Comparison of ENCODE assay signal across 1 cellular context in the genomic region with DNA sequence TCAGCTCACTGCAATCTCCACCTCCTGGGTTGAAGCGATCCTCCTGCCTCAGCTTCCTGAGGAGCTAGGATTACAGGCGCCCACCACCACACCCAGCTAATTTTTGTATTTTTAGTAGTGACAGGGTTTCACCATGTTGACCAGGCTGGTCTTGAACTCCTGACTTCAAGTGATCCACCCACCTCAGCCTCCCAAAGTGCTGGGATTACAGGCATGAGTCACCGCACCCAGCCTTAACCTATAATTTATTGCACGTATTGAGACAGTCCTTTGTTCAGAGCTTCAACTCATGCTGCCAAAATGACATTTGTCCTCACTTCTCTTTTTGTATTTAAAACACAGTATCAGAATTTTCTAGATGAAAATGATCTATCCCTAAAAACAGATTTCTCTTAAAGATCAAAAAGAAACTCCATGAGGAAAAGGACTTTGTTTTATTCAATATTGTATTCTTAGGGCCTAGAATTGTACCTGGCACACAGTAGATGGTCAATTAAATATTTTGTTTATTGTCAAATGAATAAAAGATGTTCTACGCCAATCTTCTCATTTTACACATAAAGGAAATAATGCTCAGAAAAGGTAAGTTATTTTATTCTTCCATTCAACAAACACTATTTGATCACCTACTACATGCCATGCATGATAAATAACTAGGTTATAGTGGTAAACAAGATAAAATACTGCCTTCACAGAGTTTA.
TF ChIP-seq lines count a peak whose summit lies in the region.

No MANE protein-coding gene starts in this region.

TF ChIP-seq in HEK293, 187 proteins besides CTCF, POLR2A, EP300 and RAD21 (continued from another document):
- TF ChIP-seq, protein P1, sequence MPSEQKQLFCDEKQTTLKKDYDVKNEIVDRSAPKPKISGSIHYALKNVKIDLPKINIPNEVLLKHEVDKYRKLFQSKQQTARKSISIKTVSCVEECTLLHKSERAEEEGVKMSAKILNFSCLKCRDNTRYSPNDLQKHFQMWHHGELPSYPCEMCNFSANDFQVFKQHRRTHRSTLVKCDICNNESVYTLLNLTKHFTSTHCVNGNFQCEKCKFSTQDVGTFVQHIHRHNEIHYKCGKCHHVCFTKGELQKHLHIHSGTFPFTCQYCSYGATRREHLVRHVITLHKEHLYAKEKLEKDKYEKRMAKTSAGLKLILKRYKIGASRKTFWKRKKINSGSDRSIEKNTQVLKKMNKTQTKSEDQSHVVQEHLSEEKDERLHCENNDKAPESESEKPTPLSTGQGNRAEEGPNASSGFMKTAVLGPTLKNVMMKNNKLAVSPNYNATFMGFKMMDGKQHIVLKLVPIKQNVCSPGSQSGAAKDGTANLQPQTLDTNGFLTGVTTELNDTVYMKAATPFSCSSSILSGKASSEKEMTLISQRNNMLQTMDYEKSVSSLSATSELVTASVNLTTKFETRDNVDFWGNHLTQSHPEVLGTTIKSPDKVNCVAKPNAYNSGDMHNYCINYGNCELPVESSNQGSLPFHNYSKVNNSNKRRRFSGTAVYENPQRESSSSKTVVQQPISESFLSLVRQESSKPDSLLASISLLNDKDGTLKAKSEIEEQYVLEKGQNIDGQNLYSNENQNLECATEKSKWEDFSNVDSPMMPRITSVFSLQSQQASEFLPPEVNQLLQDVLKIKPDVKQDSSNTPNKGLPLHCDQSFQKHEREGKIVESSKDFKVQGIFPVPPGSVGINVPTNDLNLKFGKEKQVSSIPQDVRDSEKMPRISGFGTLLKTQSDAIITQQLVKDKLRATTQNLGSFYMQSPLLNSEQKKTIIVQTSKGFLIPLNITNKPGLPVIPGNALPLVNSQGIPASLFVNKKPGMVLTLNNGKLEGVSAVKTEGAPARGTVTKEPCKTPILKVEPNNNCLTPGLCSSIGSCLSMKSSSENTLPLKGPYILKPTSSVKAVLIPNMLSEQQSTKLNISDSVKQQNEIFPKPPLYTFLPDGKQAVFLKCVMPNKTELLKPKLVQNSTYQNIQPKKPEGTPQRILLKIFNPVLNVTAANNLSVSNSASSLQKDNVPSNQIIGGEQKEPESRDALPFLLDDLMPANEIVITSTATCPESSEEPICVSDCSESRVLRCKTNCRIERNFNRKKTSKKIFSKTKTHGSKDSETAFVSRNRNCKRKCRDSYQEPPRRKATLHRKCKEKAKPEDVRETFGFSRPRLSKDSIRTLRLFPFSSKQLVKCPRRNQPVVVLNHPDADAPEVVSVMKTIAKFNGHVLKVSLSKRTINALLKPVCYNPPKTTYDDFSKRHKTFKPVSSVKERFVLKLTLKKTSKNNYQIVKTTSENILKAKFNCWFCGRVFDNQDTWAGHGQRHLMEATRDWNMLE (tag by site-specific recombination; conservative IDR thresholded peaks at IDR 0.05; ENCODE audit: low read depth) = no peak
- no peak for TF ChIP-seq ZNF174 (tag by site-specific recombination; IDR thresholded peaks at IDR 0.05)
- TF ChIP-seq ZNF621 (tag by site-specific recombination; IDR thresholded peaks at IDR 0.05) = no peak
- TF ChIP-seq GLI4 (tag by site-specific recombination; IDR thresholded peaks at IDR 0.05) = no peak
- TF ChIP-seq ZNF521 (tag by site-specific recombination; IDR thresholded peaks at IDR 0.05) = no peak
- no peak for TF ChIP-seq BCL11B (tag by site-specific recombination; IDR thresholded peaks at IDR 0.05; ENCODE audit: low read depth)
- TF ChIP-seq, protein P2, sequence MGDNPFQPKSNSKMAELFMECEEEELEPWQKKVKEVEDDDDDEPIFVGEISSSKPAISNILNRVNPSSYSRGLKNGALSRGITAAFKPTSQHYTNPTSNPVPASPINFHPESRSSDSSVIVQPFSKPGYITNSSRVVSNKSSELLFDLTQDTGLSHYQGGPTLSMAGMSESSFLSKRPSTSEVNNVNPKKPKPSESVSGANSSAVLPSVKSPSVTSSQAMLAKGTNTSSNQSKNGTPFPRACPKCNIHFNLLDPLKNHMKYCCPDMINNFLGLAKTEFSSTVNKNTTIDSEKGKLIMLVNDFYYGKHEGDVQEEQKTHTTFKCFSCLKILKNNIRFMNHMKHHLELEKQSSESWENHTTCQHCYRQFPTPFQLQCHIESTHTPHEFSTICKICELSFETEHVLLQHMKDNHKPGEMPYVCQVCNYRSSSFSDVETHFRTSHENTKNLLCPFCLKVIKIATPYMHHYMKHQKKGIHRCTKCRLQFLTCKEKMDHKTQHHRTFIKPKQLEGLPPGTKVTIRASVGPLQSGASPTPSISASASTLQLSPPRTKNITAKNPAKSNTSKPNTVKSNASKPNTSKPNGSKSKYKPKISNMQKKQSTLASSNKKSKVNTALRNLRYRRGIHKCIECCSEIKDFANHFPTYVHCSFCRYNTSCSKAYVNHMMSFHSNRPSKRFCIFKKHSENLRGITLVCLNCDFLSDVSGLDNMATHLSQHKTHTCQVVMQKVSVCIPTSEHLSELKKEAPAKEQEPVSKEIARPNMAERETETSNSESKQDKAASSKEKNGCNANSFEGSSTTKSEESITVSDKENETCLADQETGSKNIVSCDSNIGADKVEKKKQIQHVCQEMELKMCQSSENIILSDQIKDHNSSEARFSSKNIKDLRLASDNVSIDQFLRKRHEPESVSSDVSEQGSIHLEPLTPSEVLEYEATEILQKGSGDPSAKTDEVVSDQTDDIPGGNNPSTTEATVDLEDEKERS (tag by site-specific recombination; IDR thresholded peaks at IDR 0.05) = no peak
- peak; percentile 71 for TF ChIP-seq ZNF664 (tag by site-specific recombination; IDR thresholded peaks at IDR 0.05)
- no peak for TF ChIP-seq KLF8 (tag by site-specific recombination; IDR thresholded peaks at IDR 0.05)
- TF ChIP-seq ZNF501 (tag by site-specific recombination; IDR thresholded peaks at IDR 0.05) = no peak
